8 cellular contexts compared by ENCODE assay signal in genomic region chr13:41061914-41062837, GRCh38. TPM values are rescaled to one million over a fixed set of nuclear protein-coding genes. Genes with fewer than 3 reads are reported as not detected.
A peak's percentile ranks its signal among the peaks of the same experiment; 100 is the strongest.
DNase-seq lines count a peak whose midpoint lies in the region; ATAC-seq and TF ChIP-seq lines count a peak whose summit lies in the region.

No MANE protein-coding gene starts in this region.

- peak; percentile 19 for ATAC-seq in GM21423 (IDR thresholded peaks at IDR 0.05; ENCODE audit: unreplicated experiment)

- peaks cover 14% of the 10 kb centered on the region for H3K27me3 Mint-ChIP-seq in neural crest cell (ENCODE audit: low read depth)

- peak; percentile 75 for DNase-seq in GDM1 (lab: John Stamatoyannopoulos, UW)
- peak; percentile 16 for DNase-seq in HPDE6-E6E7 (ENCODE audit: extremely low spot score)
- peak; percentile 71 for DNase-seq in fibroblast of mammary gland (ENCODE audit: low read depth)
- no peak for DNase-seq in neural crest cell (ENCODE audit: low read depth, low spot score)
- DNase-seq in NCI-H82 (lab: John Stamatoyannopoulos, UW): no peak
- DNase-seq in activated CD4-positive, CD25-positive, alpha-beta regulatory T cell (lab: John Stamatoyannopoulos, UW): no peak

- no peaks in the 10 kb centered on the region for H3K9me3 Mint-ChIP-seq in neural crest cell

- H3K4me3 Mint-ChIP-seq in neural crest cell: peak overlapping the region; percentile 98

- peak overlapping the region; percentile 88 for H3K4me3 ChIP-seq in fibroblast of mammary gland (ENCODE audit: control insufficient read depth, low read depth, low read length)

- TF ChIP-seq CTCF in VCaP (conservative IDR thresholded peaks at IDR 0.05) (no peak), fibroblast of mammary gland (conservative IDR thresholded peaks at IDR 0.05; ENCODE audit: control insufficient read depth, insufficient read depth, low read depth, low read length) (no peak), neural crest cell (conservative IDR thresholded peaks at IDR 0.05) (no peak)

- peak overlapping the region; percentile 98 for H3K27ac ChIP-seq in VCaP

- H3K27ac Mint-ChIP-seq in neural crest cell (ENCODE audit: unreplicated experiment): peak overlapping the region; percentile 100

- H3K4me1 Mint-ChIP-seq in neural crest cell: peaks cover 39% of the 10 kb centered on the region

- H3K36me3 Mint-ChIP-seq in neural crest cell (ENCODE audit: low read depth): peaks cover 4% of the 10 kb centered on the region

RNA-seq across cellular contexts. Expression of gene WBP4, which starts 0.9 kb away (rescaled TPM):
- total RNA-seq in neural crest cell: 8.3 and 8.7 TPM in 2 replicates

RNA-seq across cellular contexts. Expression of gene ELF1, which starts 43.1 kb away (rescaled TPM):
- total RNA-seq in neural crest cell: 18.0 and 19.2 TPM in 2 replicates

Comparison
In these comparisons a context has a peak if more than half of its experiments do, and no peak if none do; other contexts are left out.
1. DNase-seq: peak in GDM1 (single experiment), HPDE6-E6E7 (single experiment) and fibroblast of mammary gland (single experiment); none in neural crest cell (single experiment), NCI-H82 (single experiment) and activated CD4-positive, CD25-positive, alpha-beta regulatory T cell (0 of 4).